In genomic region chr16:30984669-30985400, GRCh38 we compare ENCODE assay signal across 8 cellular contexts. TPM values are rescaled to one million over a fixed set of nuclear protein-coding genes. Genes with fewer than 3 reads are reported as not detected.
DNase-seq lines count a peak whose midpoint lies in the region; ATAC-seq and TF ChIP-seq lines count a peak whose summit lies in the region.

TSS of gene HSD3B7 (plus strand) at chr16:30985207. CDS start at chr16:30985659, 452 bp downstream.

- no peaks in the 10 kb centered on the region for H3K9me3 ChIP-seq in effector memory CD4-positive, alpha-beta T cell (ENCODE audit: control insufficient read depth, low read length)

- no peaks in the 10 kb centered on the region for H3K27me3 ChIP-seq in effector memory CD4-positive, alpha-beta T cell (replicated peaks; ENCODE audit: control insufficient read depth, insufficient read depth, low read length, poor library complexity, severe bottlenecking)

- no TSS peak for BruUV-seq in Calu3 (replicated peaks; lab: Mats Ljungman, UMichigan)

- H3K4me3 ChIP-seq in effector memory CD4-positive, alpha-beta T cell (ENCODE audit: insufficient read depth, low read depth, low read length, poor library complexity, severe bottlenecking): no peak within 1 kb of the TSS

- H3K27me3 Mint-ChIP-seq in Calu3 (ENCODE audit: unreplicated experiment) (no peaks in the 10 kb centered on the region), memory B cell (no peaks in the 10 kb centered on the region)
- no peaks in the 10 kb centered on the region for H3K27me3 Mint-ChIP-seq in activated CD8-positive, alpha-beta T cell treated with anti-CD3 and anti-CD28 coated beads, Interleukin-2, amount 10 ng/mL, durations not matched to agents 7 days and 5 days (ENCODE audit: low read depth)

- no peaks in the 10 kb centered on the region for H3K4me1 Mint-ChIP-seq in Calu3 (ENCODE audit: low read depth, unreplicated experiment)
- peaks cover 15% of the 10 kb centered on the region for H3K4me1 Mint-ChIP-seq in activated CD8-positive, alpha-beta T cell treated with anti-CD3 and anti-CD28 coated beads, Interleukin-2, amount 10 ng/mL, durations not matched to agents 7 days and 5 days (ENCODE audit: low read depth)
- peaks cover 8% of the 10 kb centered on the region for H3K4me1 Mint-ChIP-seq in memory B cell

- peak within 1 kb of the TSS; percentile 87 for H3K4me3 Mint-ChIP-seq in Calu3 (ENCODE audit: low read depth, unreplicated experiment)
- H3K4me3 Mint-ChIP-seq in activated CD8-positive, alpha-beta T cell treated with anti-CD3 and anti-CD28 coated beads, Interleukin-2, amount 10 ng/mL, durations not matched to agents 7 days and 5 days: peak within 1 kb of the TSS; percentile 52
- peak within 1 kb of the TSS; percentile 14 for H3K4me3 Mint-ChIP-seq in memory B cell

- H3K36me3 ChIP-seq in effector memory CD4-positive, alpha-beta T cell (ENCODE audit: control insufficient read depth, insufficient read depth, low read length): peaks cover 20% of the 10 kb centered on the region

- CTCF ChIA-PET in Calu3 (lab: Charles Lee): interaction anchor here (0.8 to 2.4 kb wide), 28 partner anchors 9 to 884 kb away, joined by 3 to 22 read pairs (median 4); partner anchors contain the start of genes FUS, KAT8, PRSS8 and STX4
- CTCF ChIA-PET in activated CD8-positive, alpha-beta T cell treated with anti-CD3 and anti-CD28 coated beads, Interleukin-2, amount 10 ng/mL, durations not matched to agents 7 days and 5 days (lab: Charles Lee): interaction anchor here (0.6 to 4.2 kb wide), 30 partner anchors 9 to 884 kb away, joined by 3 to 29 read pairs (median 4); partner anchors contain the start of genes PYDC1, VKORC1, ZNF646 and ZNF668

- peaks cover 57% of the 10 kb centered on the region for H3K36me3 Mint-ChIP-seq in Calu3 (ENCODE audit: insufficient read depth, unreplicated experiment)
- H3K36me3 Mint-ChIP-seq in activated CD8-positive, alpha-beta T cell treated with anti-CD3 and anti-CD28 coated beads, Interleukin-2, amount 10 ng/mL, durations not matched to agents 7 days and 5 days (ENCODE audit: low read depth): peaks cover 22% of the 10 kb centered on the region
- H3K36me3 Mint-ChIP-seq in memory B cell: peaks cover 19% of the 10 kb centered on the region

- peak; percentile 62 for ATAC-seq in HG02885 (IDR thresholded peaks at IDR 0.05; ENCODE audit: poor library complexity, unreplicated experiment)
- peak; percentile 80 for ATAC-seq in activated CD8-positive, alpha-beta T cell treated with anti-CD3 and anti-CD28 coated beads, Interleukin-2, amount 10 ng/mL, durations not matched to agents 7 days and 5 days
- peak; percentile 82 for ATAC-seq in memory B cell (ENCODE audit: low read depth)
- no peak for ATAC-seq in GM18858 (IDR thresholded peaks at IDR 0.05; ENCODE audit: unreplicated experiment)

- intact Hi-C loops in Calu3 (cut with micrococcal nuclease; ENCODE audit: unreplicated experiment): loop anchor here (1.0 to 10.0 kb wide), 9 partner anchors 47 to 884 kb away; partner anchors contain the start of genes STX4, VKORC1, ZNF646 and ZNF668

- DNase-seq in Calu3 (peak; percentile 97), NCI-H774 (lab: John Stamatoyannopoulos, UW) (peak; percentile 74), memory B cell (ENCODE audit: low spot score in 2 of 2) (peak; percentile 82 to 90)
- peak; percentile 85 for DNase-seq in activated CD8-positive, alpha-beta T cell treated with anti-CD3 and anti-CD28 coated beads, Interleukin-2, amount 10 ng/mL, durations not matched to agents 7 days and 5 days
- DNase-seq in effector memory CD4-positive, alpha-beta T cell: peak; percentile 51 to 75 (median 60)
- peak; percentile 70 for DNase-seq in stimulated activated CD8-positive, alpha-beta memory T cell treated with anti-CD3 and anti-CD28 coated beads, Interleukin-12 subunit alpha, Interleukin-12 subunit beta, amount 100 ng/mL, for 1 hour (ENCODE audit: low read depth)

- POLR2A ChIA-PET in activated CD8-positive, alpha-beta T cell treated with anti-CD3 and anti-CD28 coated beads, Interleukin-2, amount 10 ng/mL, durations not matched to agents 7 days and 5 days (lab: Charles Lee): interaction anchor here (0.7 to 3.3 kb wide), 3 partner anchors 34 to 132 kb away, joined by 3 to 15 read pairs (median 4); partner anchors contain the start of genes KAT8, ZNF646 and ZNF668

- no peak within 1 kb of the TSS for H3K27ac ChIP-seq in effector memory CD4-positive, alpha-beta T cell (ENCODE audit: insufficient read depth, low read length, poor library complexity, severe bottlenecking)

- TF ChIP-seq CTCF in Calu3 (IDR thresholded peaks at IDR 0.05; ENCODE audit: unreplicated experiment): peak; percentile 92

- H3K9me3 Mint-ChIP-seq in Calu3 (ENCODE audit: low read depth, unreplicated experiment): no peaks in the 10 kb centered on the region
- no peaks in the 10 kb centered on the region for H3K9me3 Mint-ChIP-seq in activated CD8-positive, alpha-beta T cell treated with anti-CD3 and anti-CD28 coated beads, Interleukin-2, amount 10 ng/mL, durations not matched to agents 7 days and 5 days (ENCODE audit: insufficient read depth)
- no peaks in the 10 kb centered on the region for H3K9me3 Mint-ChIP-seq in memory B cell

- peaks cover 5% of the 10 kb centered on the region for H3K4me1 ChIP-seq in effector memory CD4-positive, alpha-beta T cell (ENCODE audit: control insufficient read depth, insufficient read depth, low read length, poor library complexity, severe bottlenecking)

- H3K27ac Mint-ChIP-seq in Calu3 (ENCODE audit: unreplicated experiment) (peak within 1 kb of the TSS; percentile 71), memory B cell (no peak within 1 kb of the TSS)
- H3K27ac Mint-ChIP-seq in activated CD8-positive, alpha-beta T cell treated with anti-CD3 and anti-CD28 coated beads, Interleukin-2, amount 10 ng/mL, durations not matched to agents 7 days and 5 days: peak within 1 kb of the TSS; percentile 43

RNA-seq across cellular contexts. Expression of gene HSD3B7, which starts in this region (rescaled TPM):
- 25.3 and 29.2 TPM in 2 replicates for total RNA-seq in Calu3 (2022)
- total RNA-seq in activated CD8-positive, alpha-beta T cell treated with anti-CD3 and anti-CD28 coated beads, Interleukin-2, amount 10 ng/mL, durations not matched to agents 7 days and 5 days: 1 to 10 TPM; 6.3 to 7.8 TPM

Comparison
In these comparisons a context has a peak if more than half of its experiments do, and no peak if none do; other contexts are left out.
1. H3K4me3 Mint-ChIP-seq: peak in every context shown above with its lines; median percentile 87 in Calu3; 52 in activated CD8-positive, alpha-beta T cell treated with anti-CD3 and anti-CD28 coated beads, Interleukin-2, amount 10 ng/mL, durations not matched to agents 7 days and 5 days; 14 in memory B cell.